In the genomic region with DNA sequence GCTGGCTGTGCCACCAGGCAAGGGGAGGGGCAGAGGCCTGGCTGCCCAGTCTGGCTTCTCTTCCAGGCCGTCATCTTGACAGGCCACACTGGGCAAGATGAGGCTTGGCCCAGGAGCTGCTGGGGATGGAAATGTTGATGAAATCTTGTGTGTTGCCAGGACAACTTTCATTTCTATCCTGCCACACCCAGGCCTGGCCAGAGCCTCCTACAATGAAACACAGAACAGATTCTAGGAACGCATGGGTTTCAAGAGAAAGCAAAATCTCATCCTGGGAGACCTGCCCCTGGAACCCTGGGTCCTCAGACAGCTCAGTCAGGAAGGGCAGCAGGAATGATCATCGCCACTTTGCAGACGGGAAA, we compare ENCODE assay signal across 1 cellular context.
A peak's percentile ranks its signal among the peaks of the same experiment; 100 is the strongest.
TF ChIP-seq lines count a peak whose summit lies in the region.

No MANE protein-coding gene starts in this region.

TF ChIP-seq in K562, 482 proteins besides CTCF, POLR2A, EP300 and RAD21:
- TF ChIP-seq CTBP1 (IDR thresholded peaks at IDR 0.05; ENCODE audit: borderline replicate concordance), result peak; percentile 33; the same call in 1 of the 2 replicates
- 0 out of 4 replicates have a peak, but pooled peaks of 1 of the 2 experiments have one; percentile 6 for TF ChIP-seq RCOR1 (IDR thresholded peaks at IDR 0.05; ENCODE audit: borderline replicate concordance in 1 of 2, low read depth in 2 of 2, low read length in 2 of 2)
- no peak for TF ChIP-seq TEAD2 (tag; IDR thresholded peaks at IDR 0.05)
- TF ChIP-seq RFX1 (IDR thresholded peaks at IDR 0.05), result peak; percentile 66; the same call in 1 of the 2 replicates
- TF ChIP-seq TARDBP (IDR thresholded peaks at IDR 0.05), result no peak
- TF ChIP-seq DIDO1 (tag; IDR thresholded peaks at IDR 0.05; ENCODE audit: low read depth), result no peak
